ENCODE assay signal across 8 cellular contexts in genomic region chr5:62093981-62094380, GRCh38.
DNase-seq lines count a peak whose midpoint lies in the region; ATAC-seq and TF ChIP-seq lines count a peak whose summit lies in the region.

No MANE protein-coding gene starts in this region.

- no peaks in the 10 kb centered on the region for H3K79me1 ChIP-seq in trophoblast cell (ENCODE audit: low read length)

- no peak overlapping the region for H3K4ac ChIP-seq in trophoblast cell (ENCODE audit: low read depth, low read length)

- H3K79me2 ChIP-seq in trophoblast cell (ENCODE audit: control insufficient read depth, insufficient read depth, low read length, poor library complexity): no peaks in the 10 kb centered on the region

- no peak overlapping the region for H2BK120ac ChIP-seq in trophoblast cell (ENCODE audit: insufficient read depth, low read length, poor library complexity)

- WGBS in adrenal gland, 4 donors: 0 to 8% (median 1%) methylated on average over 3 of the region's 3 CpGs
- WGBS in stomach, 5 donors: 0 to 4% (median 1%) methylated on average over 3 of the region's 3 CpGs
- WGBS in trophoblast cell (ENCODE audit: extremely low coverage, insufficient coverage, insufficient read length): no CpG with 5 or more reads among the region's 3 CpGs

- ATAC-seq in left lobe of liver (peak; percentile 42), GM18520 (IDR thresholded peaks at IDR 0.05; ENCODE audit: unreplicated experiment) (no peak)

- H2BK5ac ChIP-seq in trophoblast cell (ENCODE audit: low read depth, low read length, poor library complexity): no peak overlapping the region

- no peak overlapping the region for H2AFZ ChIP-seq in trophoblast cell (ENCODE audit: insufficient read depth, low read length, poor library complexity)

- H3K4me1 Mint-ChIP-seq in Calu3 (ENCODE audit: low read depth, unreplicated experiment): peaks cover 11% of the 10 kb centered on the region

- H3K27ac Mint-ChIP-seq in Calu3 (ENCODE audit: unreplicated experiment): no peak overlapping the region

- CTCF ChIA-PET in Calu3 (lab: Charles Lee): no interaction called here

- H4K8ac ChIP-seq in trophoblast cell (ENCODE audit: low read depth, low read length): no peak overlapping the region

- intact Hi-C loops in Calu3 (cut with micrococcal nuclease; ENCODE audit: unreplicated experiment) (no loop called here), adrenal gland (cut with DNase I) (no loop called here), stomach (cut with DNase I; ENCODE audit: low total_unique reads) (no loop called here)

- no TSS peak for BruUV-seq in Calu3 (replicated peaks; lab: Mats Ljungman, UMichigan)

- H2AK5ac ChIP-seq in trophoblast cell (ENCODE audit: low read length): no peak overlapping the region

- H4K12ac ChIP-seq in trophoblast cell (ENCODE audit: low read depth, low read length): no peak overlapping the region

- DNase-seq in Calu3: peak; percentile 44
- DNase-seq in NCI-H1092 treated with DMSO at 0.1 percent for 48 hours (lab: John Stamatoyannopoulos, UW): peak; percentile 82
- peak; percentile 5 to 63 (median 23) for DNase-seq in adrenal gland
- DNase-seq in left lobe of liver (ENCODE audit: low spot score): no peak
- no peak for DNase-seq in NCI-H146 treated with DMSO at 0.1 percent for 48 hours (lab: John Stamatoyannopoulos, UW; ENCODE audit: unreplicated experiment)
- no peak for DNase-seq in stomach
- DNase-seq in trophoblast cell: no peak

- no peak for TF ChIP-seq POLR2A in adrenal gland (IDR thresholded peaks at IDR 0.05)
- no peak for TF ChIP-seq POLR2A in stomach (IDR thresholded peaks at IDR 0.05)

- TF ChIP-seq CTCF in Calu3 (IDR thresholded peaks at IDR 0.05; ENCODE audit: unreplicated experiment) (no peak), adrenal gland (IDR thresholded peaks at IDR 0.05) (no peak), stomach (IDR thresholded peaks at IDR 0.05) (no peak)

- H3K4me3 Mint-ChIP-seq in Calu3 (ENCODE audit: low read depth, unreplicated experiment): peak overlapping the region; percentile 53

- no peak overlapping the region for H3K4me2 ChIP-seq in trophoblast cell (ENCODE audit: low read length)

- no peak overlapping the region for H3K18ac ChIP-seq in trophoblast cell (ENCODE audit: low read length)

- no peak overlapping the region for H3K9ac ChIP-seq in trophoblast cell (ENCODE audit: low read length)

- H3K14ac ChIP-seq in trophoblast cell (ENCODE audit: low read length): no peak overlapping the region

- no peak overlapping the region for H4K91ac ChIP-seq in trophoblast cell (ENCODE audit: low read depth, low read length)

- H3K27me3 ChIP-seq in adrenal gland: no peaks in the 10 kb centered on the region
- H3K27me3 ChIP-seq in stomach: no peaks in the 10 kb centered on the region
- no peaks in the 10 kb centered on the region for H3K27me3 ChIP-seq in trophoblast cell (ENCODE audit: insufficient read depth, low read length)

- H3K9me3 Mint-ChIP-seq in Calu3 (ENCODE audit: low read depth, unreplicated experiment): no peaks in the 10 kb centered on the region

- no peak overlapping the region for H3K23ac ChIP-seq in trophoblast cell (ENCODE audit: low read length)

- H3K27me3 Mint-ChIP-seq in Calu3 (ENCODE audit: unreplicated experiment): peaks cover 49% of the 10 kb centered on the region

- H3K4me1 ChIP-seq in adrenal gland (replicated peaks in 1 of 2) (peaks cover 0 to 7% of the 10 kb centered on the region in 2 donors), stomach (peaks cover 0 to 10% (median 2%) of the 10 kb centered on the region in 4 donors), trophoblast cell (ENCODE audit: control insufficient read depth in 1 of 2, insufficient read depth in 2 of 2, low read length in 2 of 2) (no peaks in the 10 kb centered on the region)

- H2BK12ac ChIP-seq in trophoblast cell (ENCODE audit: low read length): no peak overlapping the region

- H3K4me3 ChIP-seq in adrenal gland (peak overlapping the region in 1 of 4 donors; percentile 17), stomach (no peak overlapping the region), trophoblast cell (ENCODE audit: low read depth, low read length) (no peak overlapping the region)

- no peak overlapping the region for H3K27ac ChIP-seq in adrenal gland
- no peak overlapping the region for H3K27ac ChIP-seq in stomach
- H3K27ac ChIP-seq in trophoblast cell (ENCODE audit: low read depth, low read length): no peak overlapping the region

- no peaks in the 10 kb centered on the region for H3K9me3 ChIP-seq in adrenal gland (replicated peaks in 1 of 3)
- H3K9me3 ChIP-seq in stomach: no peaks in the 10 kb centered on the region
- H3K9me3 ChIP-seq in trophoblast cell (ENCODE audit: insufficient read depth, low read depth, low read length): no peaks in the 10 kb centered on the region

- H3K36me3 Mint-ChIP-seq in Calu3 (ENCODE audit: insufficient read depth, unreplicated experiment): no peaks in the 10 kb centered on the region

- no peaks in the 10 kb centered on the region for H3K36me3 ChIP-seq in adrenal gland (replicated peaks in 1 of 2)
- no peaks in the 10 kb centered on the region for H3K36me3 ChIP-seq in stomach
- H3K36me3 ChIP-seq in trophoblast cell (ENCODE audit: control insufficient read depth in 1 of 2, insufficient read depth in 2 of 2, low read length in 2 of 2): no peaks in the 10 kb centered on the region

- TF ChIP-seq EP300 in stomach (IDR thresholded peaks at IDR 0.05): no peak

Comparison
In these comparisons a context has a peak if more than half of its experiments do, and no peak if none do; other contexts are left out.
1. DNase-seq: peak in Calu3 (single experiment), NCI-H1092 treated with DMSO at 0.1 percent for 48 hours (single experiment) and adrenal gland (7 of 7); none in left lobe of liver (single experiment), NCI-H146 treated with DMSO at 0.1 percent for 48 hours (single experiment), stomach (single experiment) and trophoblast cell (0 of 2).